In the genomic region with DNA sequence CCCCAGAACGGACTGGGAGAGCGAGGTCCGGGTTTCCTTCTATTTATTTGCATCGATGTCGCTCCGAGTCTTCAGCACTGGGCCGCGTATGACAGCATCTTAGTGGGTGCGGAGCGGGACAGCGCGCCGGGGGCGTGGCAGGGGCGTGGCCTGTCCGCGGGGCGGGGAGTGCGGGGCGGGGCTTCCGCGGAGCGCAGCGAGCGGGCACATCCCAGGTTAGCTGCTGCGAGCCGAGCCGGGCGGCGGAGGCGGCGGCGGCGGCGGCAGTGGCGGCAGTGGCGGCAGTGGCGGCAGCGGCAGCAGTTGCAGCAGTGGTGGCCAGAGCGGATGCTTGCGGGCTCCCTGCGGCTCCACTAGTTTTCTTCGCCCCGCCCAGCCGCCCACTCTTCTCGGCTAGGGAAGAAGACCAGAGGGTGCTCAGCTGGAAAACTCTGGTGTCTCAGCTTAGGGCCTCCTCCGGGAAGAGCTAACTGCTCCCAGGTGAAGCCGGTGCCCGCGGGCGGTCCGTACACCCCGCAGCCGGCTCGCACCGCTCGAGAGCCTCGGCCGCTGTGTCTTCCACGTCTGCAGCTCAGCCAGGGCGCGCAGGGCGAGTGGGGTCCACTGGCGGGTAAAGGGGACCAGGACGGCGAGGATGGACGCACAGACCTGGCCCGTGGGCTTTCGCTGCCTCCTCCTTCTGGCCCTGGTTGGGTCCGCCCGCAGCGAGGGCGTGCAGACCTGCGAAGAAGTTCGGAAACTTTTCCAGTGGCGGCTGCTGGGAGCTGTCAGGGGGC, we compare ENCODE assay signal across 2 cellular contexts.
TF ChIP-seq lines count a peak whose summit lies in the region.

A gene (plus strand): TSS at position 209 of the 776 bp plus-strand sequence.

TF ChIP-seq in GM12891, 5 proteins besides CTCF, POLR2A, EP300 and RAD21:
- TF ChIP-seq POU2F2 (IDR thresholded peaks at IDR 0.05; ENCODE audit: low read depth, low read length) = no peak
- no peak for TF ChIP-seq TAF1 (IDR thresholded peaks at IDR 0.05; ENCODE audit: low read depth, low read length)
- no peak for TF ChIP-seq POLR2AphosphoS5 (IDR thresholded peaks at IDR 0.05; ENCODE audit: low read depth, low read length)
- TF ChIP-seq PAX5 (IDR thresholded peaks at IDR 0.05; ENCODE audit: insufficient read depth, low read length, severe bottlenecking) = no peak
- TF ChIP-seq SPI1 (IDR thresholded peaks at IDR 0.05; ENCODE audit: low read depth, low read length) = no peak
TF ChIP-seq in GM12891: peak in this region for 0.

TF ChIP-seq in HCT116, 20 proteins besides CTCF, POLR2A, EP300 and RAD21:
- TF ChIP-seq, protein P1, sequence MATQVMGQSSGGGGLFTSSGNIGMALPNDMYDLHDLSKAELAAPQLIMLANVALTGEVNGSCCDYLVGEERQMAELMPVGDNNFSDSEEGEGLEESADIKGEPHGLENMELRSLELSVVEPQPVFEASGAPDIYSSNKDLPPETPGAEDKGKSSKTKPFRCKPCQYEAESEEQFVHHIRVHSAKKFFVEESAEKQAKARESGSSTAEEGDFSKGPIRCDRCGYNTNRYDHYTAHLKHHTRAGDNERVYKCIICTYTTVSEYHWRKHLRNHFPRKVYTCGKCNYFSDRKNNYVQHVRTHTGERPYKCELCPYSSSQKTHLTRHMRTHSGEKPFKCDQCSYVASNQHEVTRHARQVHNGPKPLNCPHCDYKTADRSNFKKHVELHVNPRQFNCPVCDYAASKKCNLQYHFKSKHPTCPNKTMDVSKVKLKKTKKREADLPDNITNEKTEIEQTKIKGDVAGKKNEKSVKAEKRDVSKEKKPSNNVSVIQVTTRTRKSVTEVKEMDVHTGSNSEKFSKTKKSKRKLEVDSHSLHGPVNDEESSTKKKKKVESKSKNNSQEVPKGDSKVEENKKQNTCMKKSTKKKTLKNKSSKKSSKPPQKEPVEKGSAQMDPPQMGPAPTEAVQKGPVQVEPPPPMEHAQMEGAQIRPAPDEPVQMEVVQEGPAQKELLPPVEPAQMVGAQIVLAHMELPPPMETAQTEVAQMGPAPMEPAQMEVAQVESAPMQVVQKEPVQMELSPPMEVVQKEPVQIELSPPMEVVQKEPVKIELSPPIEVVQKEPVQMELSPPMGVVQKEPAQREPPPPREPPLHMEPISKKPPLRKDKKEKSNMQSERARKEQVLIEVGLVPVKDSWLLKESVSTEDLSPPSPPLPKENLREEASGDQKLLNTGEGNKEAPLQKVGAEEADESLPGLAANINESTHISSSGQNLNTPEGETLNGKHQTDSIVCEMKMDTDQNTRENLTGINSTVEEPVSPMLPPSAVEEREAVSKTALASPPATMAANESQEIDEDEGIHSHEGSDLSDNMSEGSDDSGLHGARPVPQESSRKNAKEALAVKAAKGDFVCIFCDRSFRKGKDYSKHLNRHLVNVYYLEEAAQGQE (IDR thresholded peaks at IDR 0.05; ENCODE audit: low read depth) = no peak
- TF ChIP-seq ELF1 (IDR thresholded peaks at IDR 0.05; ENCODE audit: borderline replicate concordance, low read depth) (no peak), SRF (IDR thresholded peaks at IDR 0.05; ENCODE audit: low read depth) (no peak), TCF7L2 (IDR thresholded peaks at IDR 0.05; ENCODE audit: borderline replicate concordance, extremely low read depth, insufficient read depth, insufficient read length) (no peak), EZH2phosphoT487 (IDR thresholded peaks at IDR 0.05; ENCODE audit: borderline replicate concordance) (no peak), CBX3 (IDR thresholded peaks at IDR 0.05; ENCODE audit: low read depth) (no peak), ZNF274 (IDR thresholded peaks at IDR 0.05; ENCODE audit: low read depth, low read length) (no peak), EZH2 (IDR thresholded peaks at IDR 0.05) (no peak), SP1 (IDR thresholded peaks at IDR 0.05; ENCODE audit: low read depth) (no peak), YY1 (IDR thresholded peaks at IDR 0.05; ENCODE audit: extremely low read depth, insufficient replicate concordance, low read depth, low read length) (no peak)
- TF ChIP-seq, protein P2, sequence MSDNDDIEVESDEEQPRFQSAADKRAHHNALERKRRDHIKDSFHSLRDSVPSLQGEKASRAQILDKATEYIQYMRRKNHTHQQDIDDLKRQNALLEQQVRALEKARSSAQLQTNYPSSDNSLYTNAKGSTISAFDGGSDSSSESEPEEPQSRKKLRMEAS (IDR thresholded peaks at IDR 0.05) = no peak
